In the genomic region with DNA sequence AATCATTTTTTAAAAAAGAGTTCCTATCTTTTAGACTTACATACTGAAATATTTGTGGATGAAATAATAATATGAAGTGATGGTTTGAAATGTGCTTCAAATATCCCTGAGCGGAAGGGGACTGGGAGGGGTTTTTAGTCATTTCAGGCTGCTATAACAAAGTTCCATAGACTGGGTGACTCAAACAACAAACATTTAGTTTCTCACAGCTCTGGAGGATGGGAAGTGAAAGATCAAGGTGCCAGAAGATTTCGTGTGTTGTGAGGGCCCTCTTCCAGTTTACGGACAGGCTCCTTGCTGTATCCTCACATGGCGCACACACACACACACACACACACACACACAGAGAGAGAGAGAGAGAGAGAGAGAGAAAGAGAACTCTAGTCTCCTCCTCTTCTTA, we compare ENCODE assay signal across 1 cellular context.
TF ChIP-seq lines count a peak whose summit lies in the region.

No MANE protein-coding gene starts in this region.

TF ChIP-seq in HCT116, 20 proteins besides CTCF, POLR2A, EP300 and RAD21 (continued from another document):
- TF ChIP-seq CEBPB (IDR thresholded peaks at IDR 0.05; ENCODE audit: low read depth) (no peak), CBX3 (IDR thresholded peaks at IDR 0.05; ENCODE audit: low read depth) (no peak), ZFX (IDR thresholded peaks at IDR 0.05) (no peak), EZH2phosphoT487 (IDR thresholded peaks at IDR 0.05; ENCODE audit: borderline replicate concordance) (no peak), EGR1 (IDR thresholded peaks at IDR 0.05; ENCODE audit: low read depth) (no peak)
- TF ChIP-seq, protein P1, sequence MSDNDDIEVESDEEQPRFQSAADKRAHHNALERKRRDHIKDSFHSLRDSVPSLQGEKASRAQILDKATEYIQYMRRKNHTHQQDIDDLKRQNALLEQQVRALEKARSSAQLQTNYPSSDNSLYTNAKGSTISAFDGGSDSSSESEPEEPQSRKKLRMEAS (IDR thresholded peaks at IDR 0.05) = no peak
